In the genomic region with DNA sequence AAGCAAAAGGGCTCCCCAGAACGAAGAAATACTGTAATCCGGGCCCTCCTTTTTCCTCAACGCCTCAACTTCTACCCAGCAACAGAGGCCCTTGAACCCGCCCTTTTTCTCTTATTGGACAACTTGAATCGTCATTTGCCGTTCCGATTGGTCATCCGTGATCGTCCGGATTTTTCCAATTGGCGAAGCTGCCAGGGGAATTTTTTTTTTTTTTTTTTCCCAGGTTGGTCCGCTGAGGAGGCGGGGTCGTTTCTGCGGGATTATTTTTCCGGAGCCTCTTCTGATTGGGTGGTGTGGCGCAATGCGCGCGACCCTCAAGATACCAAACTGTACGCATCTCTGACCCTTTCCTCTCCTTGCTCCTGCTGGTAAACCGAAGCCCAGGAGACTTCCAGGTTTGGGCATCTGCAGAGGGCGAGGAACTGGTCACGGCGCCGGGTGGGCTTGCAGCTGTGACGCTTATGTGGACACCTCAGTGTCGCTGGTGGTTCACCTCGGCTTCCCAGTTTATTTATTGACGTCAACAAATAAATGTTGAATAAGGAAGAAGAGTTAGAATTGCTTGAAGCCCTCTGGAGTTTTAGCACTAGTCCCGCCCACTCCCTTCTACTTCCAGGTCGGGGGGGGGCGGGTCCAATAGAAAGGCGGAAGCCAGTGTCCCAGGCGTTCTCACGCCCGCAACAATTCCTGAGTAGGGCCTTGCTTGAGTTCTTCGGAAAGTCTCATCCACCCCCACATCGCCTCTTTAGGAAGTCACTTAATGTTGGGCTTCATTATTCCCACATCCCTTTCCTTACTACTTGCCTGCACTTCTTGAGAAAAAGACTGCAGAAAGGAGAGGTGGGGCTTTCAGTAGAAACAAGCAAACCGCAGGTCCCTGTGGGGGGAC, we compare ENCODE assay signal across 8 cellular contexts. TPM values are rescaled to one million over a fixed set of nuclear protein-coding genes. Genes with fewer than 3 reads are reported as not detected.
DNase-seq lines count a peak whose midpoint lies in the region; ATAC-seq and TF ChIP-seq lines count a peak whose summit lies in the region.

A gene with protein sequence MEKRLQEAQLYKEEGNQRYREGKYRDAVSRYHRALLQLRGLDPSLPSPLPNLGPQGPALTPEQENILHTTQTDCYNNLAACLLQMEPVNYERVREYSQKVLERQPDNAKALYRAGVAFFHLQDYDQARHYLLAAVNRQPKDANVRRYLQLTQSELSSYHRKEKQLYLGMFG (plus strand): TSS at position 654 of the 889 bp plus-strand sequence. CDS start 363 bp downstream, outside the sequence.

- ATAC-seq in HG03439 (IDR thresholded peaks at IDR 0.05; ENCODE audit: unreplicated experiment) = peak; percentile 63

- peaks cover 11% of the 10 kb centered on the region for H3K36me3 Mint-ChIP-seq in chondrocyte (ENCODE audit: low read depth)

- no peaks in the 10 kb centered on the region for H3K9me3 Mint-ChIP-seq in chondrocyte (ENCODE audit: low read depth)

- no peaks in the 10 kb centered on the region for H3K27me3 Mint-ChIP-seq in chondrocyte (ENCODE audit: low read depth)

- DNase-seq in AG20443 (ENCODE audit: low spot score) = peak; percentile 89
- peak; percentile 95 for DNase-seq in NCI-H510A treated with DMSO at 0.1 percent for 48 hours (lab: John Stamatoyannopoulos, UW)
- DNase-seq in activated CD4-positive, alpha-beta T cell treated with anti-CD3 and anti-CD28 coated beads for 24 hours (ENCODE audit: low read depth in 2 of 2) = peak; percentile 77 to 79
- DNase-seq in chondrocyte (ENCODE audit: low spot score) = no peak
- peak; percentile 86 for DNase-seq in kidney epithelial cell (ENCODE audit: low read depth)
- DNase-seq in stimulated activated CD4-positive, alpha-beta T cell treated with anti-CD3 and anti-CD28 coated beads, Interleukin-15, amount 100 ng/mL, for 48 hours (ENCODE audit: low read depth in 2 of 2) = peak; percentile 78 to 80

- peak within 1 kb of the TSS; percentile 96 for H3K4me3 ChIP-seq in kidney epithelial cell (ENCODE audit: low read depth, low read length)

- TF ChIP-seq CTCF in chondrocyte (IDR thresholded peaks at IDR 0.05) (no peak), kidney epithelial cell (IDR thresholded peaks at IDR 0.05; ENCODE audit: insufficient read depth, low read length, poor library complexity, severe bottlenecking) (no peak)

- TF ChIP-seq POLR2A in GM19193 (IDR thresholded peaks at IDR 0.05; ENCODE audit: extremely low read depth, insufficient read depth, insufficient read length) = peak; percentile 61

- H3K27me3 ChIP-seq in kidney epithelial cell (ENCODE audit: control insufficient read depth, insufficient read depth, low read length) = no peaks in the 10 kb centered on the region

- peaks cover 48% of the 10 kb centered on the region for H3K4me1 Mint-ChIP-seq in chondrocyte (ENCODE audit: low read depth)

- H3K36me3 ChIP-seq in kidney epithelial cell (ENCODE audit: control insufficient read depth, insufficient read depth, low read length) = no peaks in the 10 kb centered on the region

- peak within 1 kb of the TSS; percentile 98 for H3K27ac Mint-ChIP-seq in chondrocyte (ENCODE audit: unreplicated experiment)

- peak within 1 kb of the TSS; percentile 96 for H3K4me3 Mint-ChIP-seq in chondrocyte (ENCODE audit: unreplicated experiment)

RNA-seq across cellular contexts. Expression of the gene that starts here (rescaled TPM):
- total RNA-seq in chondrocyte = 33.0 to 36.8 TPM (median 36.7 TPM) in 3 replicates
- total RNA-seq in kidney epithelial cell = 37.5 and 38.6 TPM in 2 replicates
